In genomic region chr19:45347570-45348366, GRCh38 we compare ENCODE assay signal across 23 cellular contexts. TPM values are rescaled to one million over a fixed set of nuclear protein-coding genes. Genes with fewer than 3 reads are reported as not detected.
DNase-seq lines count a peak whose midpoint lies in the region; ATAC-seq, FAIRE-seq and TF ChIP-seq lines count a peak whose summit lies in the region.
"Had no signal": no experiment of that assay in that cellular context is flagged by ENCODE, and none has a peak within 500 bp of the region (broad histone marks: within the 10 kb centered on the region; RNA-seq: fewer than 3 reads in every experiment).

No MANE protein-coding gene starts in this region.

- H3K36me3 ChIP-seq in Caco-2 (ENCODE audit: control insufficient read depth, insufficient read depth, low read length) (no peaks in the 10 kb centered on the region; the same call in 1 of the 2 replicates), SK-N-SH (replicated peaks in 1 of 2; ENCODE audit: control insufficient read depth in 1 of 2, insufficient read depth in 2 of 2, low read length in 1 of 2) (peaks cover 0 to 21% of the 10 kb centered on the region in 2 experiments)

- BruUV-seq in Caco-2 (replicated peaks; lab: Mats Ljungman, UMichigan), result no TSS peak

- no peaks in the 10 kb centered on the region for H4K20me1 ChIP-seq in SK-N-SH (ENCODE audit: insufficient read depth)

- H3K4me2 ChIP-seq in SK-N-SH, result no peak overlapping the region
- H3K4me2 ChIP-seq: KMS-11 had no signal

- H3K27ac ChIP-seq in SK-N-SH (ENCODE audit: low read depth in 2 of 2, low read length in 1 of 2), result no peak overlapping the region
- H3K27ac ChIP-seq: C4-2B, HL-60, KMS-11, SJCRH30 had no signal

- H3K9me2 ChIP-seq in SK-N-SH, result no peaks in the 10 kb centered on the region

- ATAC-seq in HG03045 (IDR thresholded peaks at IDR 0.05; ENCODE audit: unreplicated experiment) (no peak), HG03095 (IDR thresholded peaks at IDR 0.05; ENCODE audit: unreplicated experiment) (no peak)
- ATAC-seq: Panc1 had no signal

- H2AFZ ChIP-seq in SK-N-SH (ENCODE audit: low read depth), result no peak overlapping the region

- CTCF ChIA-PET in Caco-2 (lab: Charles Lee) (no interaction called here), SK-N-SH (lab: Yijun Ruan, JAX) (interaction anchor here (2.6 kb wide), 1 partner anchor 9 kb away, joined by 11 read pairs; no protein-coding TSS in a partner anchor)

- H3K9ac ChIP-seq in SK-N-SH, result no peak overlapping the region
- H3K9ac ChIP-seq: KMS-11 had no signal

- H3K9me3 ChIP-seq in Caco-2, result no peaks in the 10 kb centered on the region
- no peaks in the 10 kb centered on the region for H3K9me3 ChIP-seq in SK-N-SH
- H3K9me3 ChIP-seq: SJCRH30 had no signal

- peaks cover 50% of the 10 kb centered on the region for H3K36me3 Mint-ChIP-seq in Caco-2 (ENCODE audit: insufficient read depth, unreplicated experiment)
- H3K36me3 Mint-ChIP-seq in neural crest cell (ENCODE audit: low read depth), result no peaks in the 10 kb centered on the region

- TF ChIP-seq RAD21 in SK-N-SH (IDR thresholded peaks at IDR 0.05; ENCODE audit: low read length), result no peak

- TF ChIP-seq CTCF in Caco-2 (IDR thresholded peaks at IDR 0.05; ENCODE audit: insufficient read depth in 1 of 2, low read depth in 1 of 2, low read length in 1 of 2, severe bottlenecking in 1 of 2, unreplicated experiment in 1 of 2) (no peak), SK-N-SH (IDR thresholded peaks at IDR 0.05) (no peak), neural crest cell (conservative IDR thresholded peaks at IDR 0.05) (no peak)

- H3K4me1 Mint-ChIP-seq in Caco-2 (ENCODE audit: low read depth, unreplicated experiment), result peaks cover 13% of the 10 kb centered on the region
- no peaks in the 10 kb centered on the region for H3K4me1 Mint-ChIP-seq in neural crest cell
- H3K4me1 Mint-ChIP-seq: CD8-positive, alpha-beta memory T cell had no signal

- H3K9me3 Mint-ChIP-seq in Caco-2 (ENCODE audit: unreplicated experiment) (no peaks in the 10 kb centered on the region), neural crest cell (no peaks in the 10 kb centered on the region)
- H3K9me3 Mint-ChIP-seq: CD8-positive, alpha-beta memory T cell had no signal

- no peak overlapping the region for H3K4me3 Mint-ChIP-seq in Caco-2 (ENCODE audit: unreplicated experiment)
- H3K4me3 Mint-ChIP-seq in neural crest cell, result no peak overlapping the region
- H3K4me3 Mint-ChIP-seq: CD8-positive, alpha-beta memory T cell had no signal

- H3K4me1 ChIP-seq in Caco-2 (peaks cover 6% of the 10 kb centered on the region; the same call in 1 of the 2 replicates), SK-N-SH (ENCODE audit: control insufficient read depth in 1 of 2, insufficient read depth in 2 of 2, low read depth in 1 of 2, low read length in 1 of 2) (no peaks in the 10 kb centered on the region; a peak in 1 of 4 replicates)
- H3K4me1 ChIP-seq: SJCRH30 had no signal

- intact Hi-C loops in Caco-2 (cut with micrococcal nuclease; ENCODE audit: unreplicated experiment), result no loop called here

- no peaks in the 10 kb centered on the region for H3K27me3 ChIP-seq in Caco-2 (replicated peaks; ENCODE audit: control insufficient read depth, insufficient read depth, low read length)
- no peaks in the 10 kb centered on the region for H3K27me3 ChIP-seq in SK-N-SH (ENCODE audit: insufficient read depth)

- TF ChIP-seq EP300 in SK-N-SH (IDR thresholded peaks at IDR 0.05; ENCODE audit: borderline replicate concordance in 1 of 2, low read depth in 1 of 2, low read length in 1 of 2), result no peak

- H3K27me3 Mint-ChIP-seq in Caco-2 (ENCODE audit: insufficient read depth, unreplicated experiment), result no peaks in the 10 kb centered on the region
- peaks cover 29% of the 10 kb centered on the region for H3K27me3 Mint-ChIP-seq in neural crest cell (ENCODE audit: low read depth)

- no peaks in the 10 kb centered on the region for H3K79me2 ChIP-seq in SK-N-SH (ENCODE audit: insufficient read depth)

- H3K4me3 ChIP-seq in Caco-2 (ENCODE audit: low read depth, low read length) (no peak overlapping the region), SK-N-SH (ENCODE audit: low read depth in 2 of 2, low read length in 1 of 2) (no peak overlapping the region)
- H3K4me3 ChIP-seq: SJCRH30 had no signal

- peaks cover 13% of the 10 kb centered on the region for H3F3A ChIP-seq in SK-N-SH (replicated peaks; ENCODE audit: insufficient read depth)

- POLR2A ChIA-PET in Caco-2 (lab: Charles Lee) (no interaction called here), SK-N-SH (lab: Yijun Ruan, JAX) (no interaction called here)

- H3K27ac Mint-ChIP-seq in Caco-2 (ENCODE audit: unreplicated experiment), result peak overlapping the region; percentile 24
- peak overlapping the region; percentile 27 for H3K27ac Mint-ChIP-seq in neural crest cell (ENCODE audit: unreplicated experiment)

- DNase-seq in Caco-2, result no peak
- DNase-seq in SK-N-SH, result peak; percentile 46
- DNase-seq in neural crest cell (ENCODE audit: low read depth, low spot score), result no peak
- no peak for DNase-seq in frontal cortex (ENCODE audit: low spot score in 2 of 2)
- DNase-seq: CD8-positive, alpha-beta memory T cell; EL; GF-D8; GOT3; NCI-H1105; NCI-H146; NCI-H2029 treated with DMSO at 0.1 percent for 48 hours; NCI-H226; NCI-H510A treated with DMSO at 0.1 percent for 48 hours; NCI-H748 treated with DMSO at 0.1 percent for 48 hours; SJCRH30 had no signal

- no peak for FAIRE-seq in frontal cortex (lab: Jason Lieb, UNC)
- FAIRE-seq: A204.1 had no signal

- WGBS in SK-N-SH (ENCODE audit: low lambda C conversion rate), result 46% methylated on average over 1 of the region's 25 CpGs

TF ChIP-seq in SK-N-SH, 30 proteins besides CTCF, POLR2A, EP300 and RAD21:
- TF ChIP-seq PBX3 (IDR thresholded peaks at IDR 0.05) (peak; percentile 7; the same call in 1 of the 2 replicates), RCOR1 (IDR thresholded peaks at IDR 0.05; ENCODE audit: low read length) (no peak)
TF ChIP-seq in SK-N-SH: peak in this region for 1.

RNA-seq across cellular contexts. Expression of gene KLC3, which starts 7.2 kb away (rescaled TPM):
- total RNA-seq in Caco-2 (2022) (7.1 and 10.2 TPM in 2 replicates), neural crest cell (not detected in 2 replicates), frontal cortex (0.41 TPM)
- 0.75 and 1.2 TPM in 2 replicates for polyA plus RNA-seq in SK-N-SH (2012; rRNA removed)
- 0.28 and 0.79 TPM in 2 replicates for polyA plus RNA-seq in SK-N-SH (2012; cell fraction: cytosol; rRNA removed)
- 0.93 and 1.3 TPM in 2 replicates for polyA plus RNA-seq in SK-N-SH (2012; cell fraction: nucleus; rRNA removed)
- total RNA-seq: CD8-positive, alpha-beta memory T cell; SJCRH30 had no signal
- polyA plus RNA-seq: CD8-positive, alpha-beta memory T cell had no signal

RNA-seq across cellular contexts. Expression of gene ERCC2, which starts 22.6 kb away (rescaled TPM):
- total RNA-seq in Caco-2 (2022) (86.8 and 89.5 TPM in 2 replicates), neural crest cell (67.3 and 71.3 TPM in 2 replicates), frontal cortex (14.3 TPM)
- polyA plus RNA-seq in SK-N-SH (2012; rRNA removed), result 62.7 and 72.8 TPM in 2 replicates
- 20.1 and 27.9 TPM in 2 replicates for polyA plus RNA-seq in SK-N-SH (2012; cell fraction: cytosol; rRNA removed)
- polyA plus RNA-seq in SK-N-SH (2012; cell fraction: nucleus; rRNA removed), result 177 and 216 TPM in 2 replicates

RNA-seq across cellular contexts. Expression of gene CKM, which starts 25.1 kb away (rescaled TPM):
- total RNA-seq in Caco-2 (2022), result not detected in 2 replicates
- polyA plus RNA-seq in SK-N-SH (2012; rRNA removed), result 0.05 TPM in 1 of 2 replicates, not detected in the other
- not detected in 2 replicates for polyA plus RNA-seq in SK-N-SH (2012; cell fraction: cytosol; rRNA removed)
- polyA plus RNA-seq in SK-N-SH (2012; cell fraction: nucleus; rRNA removed), result 0.04 TPM in 1 of 2 replicates, not detected in the other
- total RNA-seq in neural crest cell, result not detected in 2 replicates
- total RNA-seq in frontal cortex, result not detected
- total RNA-seq: CD8-positive, alpha-beta memory T cell; HT-29 had no signal

RNA-seq across cellular contexts. Expression of gene PPP1R13L, which starts 57.1 kb away (rescaled TPM):
- total RNA-seq in Caco-2 (2022), result 65.8 and 68.6 TPM in 2 replicates
- 11.6 and 18.0 TPM in 2 replicates for polyA plus RNA-seq in SK-N-SH (2012; rRNA removed)
- 9.2 and 15.9 TPM in 2 replicates for polyA plus RNA-seq in SK-N-SH (2012; cell fraction: cytosol; rRNA removed)
- 61.7 and 79.7 TPM in 2 replicates for polyA plus RNA-seq in SK-N-SH (2012; cell fraction: nucleus; rRNA removed)
- 6.4 and 8.2 TPM in 2 replicates for total RNA-seq in neural crest cell
- under 0.01 TPM for total RNA-seq in frontal cortex

RNA-seq across cellular contexts. Expression of gene POLR1G, which starts 58.7 kb away (rescaled TPM):
- total RNA-seq in Caco-2 (2022) (27.7 and 31.1 TPM in 2 replicates), neural crest cell (11.7 and 12.8 TPM in 2 replicates), frontal cortex (3.7 TPM)
- 11.0 and 11.9 TPM in 2 replicates for polyA plus RNA-seq in SK-N-SH (2012; rRNA removed)
- polyA plus RNA-seq in SK-N-SH (2012; cell fraction: cytosol; rRNA removed), result 11.6 and 11.8 TPM in 2 replicates
- 5.4 and 6.2 TPM in 2 replicates for polyA plus RNA-seq in SK-N-SH (2012; cell fraction: nucleus; rRNA removed)
